Comparison of ENCODE assay signal across 8 cellular contexts in the genomic region with DNA sequence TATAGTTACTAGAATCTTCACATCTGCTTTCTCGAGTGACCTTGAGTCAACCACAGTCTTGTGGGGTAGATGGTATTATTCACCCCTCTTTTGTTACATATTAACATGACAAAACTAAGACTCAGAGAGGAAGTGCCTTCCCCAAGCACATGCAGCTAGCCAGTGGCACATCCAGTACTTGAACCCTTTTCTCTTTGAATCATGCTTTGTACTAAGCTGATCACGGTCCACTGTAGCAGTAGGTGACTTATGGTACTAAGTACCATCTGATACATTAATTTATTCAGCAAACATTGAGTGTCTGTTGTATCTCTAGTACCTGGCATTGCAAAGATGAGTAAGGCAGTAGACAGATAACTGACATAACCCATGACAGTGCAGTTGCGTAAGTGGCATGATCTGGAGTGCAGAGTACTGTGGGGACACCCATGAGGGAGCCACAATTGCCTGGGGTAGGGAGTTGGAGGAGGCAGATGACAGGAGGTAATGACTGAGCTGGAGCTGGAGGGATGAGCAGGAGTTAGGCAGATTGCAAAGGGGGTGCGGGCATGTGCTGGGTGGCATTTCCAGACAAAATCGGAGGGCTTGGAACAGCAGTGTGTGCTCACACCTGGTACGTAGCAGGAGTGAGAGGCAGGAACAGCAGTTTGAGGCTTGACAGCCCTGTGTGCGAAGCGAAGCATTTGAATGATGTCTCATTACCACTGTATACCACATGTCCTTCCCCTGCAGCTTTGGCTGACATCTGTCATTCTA. TPM values are rescaled to one million over a fixed set of nuclear protein-coding genes. Genes with fewer than 3 reads are reported as not detected.
DNase-seq lines count a peak whose midpoint lies in the region; ATAC-seq and TF ChIP-seq lines count a peak whose summit lies in the region.

No MANE protein-coding gene starts in this region.

- H2BK120ac ChIP-seq in IMR-90 (ENCODE audit: low read depth, low read length) (no peak overlapping the region), neuronal stem cell (ENCODE audit: low read depth, low read length) (no peak overlapping the region)

- H2BK20ac ChIP-seq in IMR-90 (ENCODE audit: low read depth, low read length), result no peak overlapping the region

- no peak overlapping the region for H3K56ac ChIP-seq in IMR-90 (ENCODE audit: extremely low read depth, insufficient read depth, low read length)

- no peak overlapping the region for H4K5ac ChIP-seq in IMR-90 (ENCODE audit: low read depth, low read length)

- no peak overlapping the region for H2BK15ac ChIP-seq in IMR-90 (ENCODE audit: low read depth, low read length)
- H2BK15ac ChIP-seq in neuronal stem cell (ENCODE audit: low read length), result no peak overlapping the region

- BruUV-seq in IMR-90 (replicated peaks; lab: Mats Ljungman, UMichigan) (no TSS peak), A673 (replicated peaks; lab: Mats Ljungman, UMichigan) (no TSS peak)

- TF ChIP-seq CTCF in GM13977 (IDR thresholded peaks at IDR 0.05; ENCODE audit: extremely low read depth, insufficient read depth, missing control alignments) (no peak), IMR-90 (conservative IDR thresholded peaks at IDR 0.05; ENCODE audit: low read depth, low read length) (no peak), A673 (conservative IDR thresholded peaks at IDR 0.05; ENCODE audit: low read depth, low read length) (no peak)

- peak; percentile 48 for ATAC-seq in GM21717 (IDR thresholded peaks at IDR 0.05; ENCODE audit: unreplicated experiment)
- ATAC-seq in IMR-90 (ENCODE audit: low read depth), result no peak

- H3K4me2 ChIP-seq in IMR-90 (ENCODE audit: low read depth, low read length), result no peak overlapping the region
- no peak overlapping the region for H3K4me2 ChIP-seq in neuronal stem cell (ENCODE audit: insufficient read depth, low read length, poor library complexity, severe bottlenecking)

- in situ Hi-C loops in GM13977 (cut with MboI; ENCODE audit: low pct_unique_long_range_greater_than_20kb, low sequenced_read_pairs, unreplicated experiment) (no loop called here), IMR-90 (cut with MboI; ENCODE audit: low sequenced_read_pairs) (no loop called here), G401 (cut with HindIII; ENCODE audit: low sequenced_read_pairs) (no loop called here)

- no peak overlapping the region for H2BK12ac ChIP-seq in neuronal stem cell (ENCODE audit: low read length)

- no peak for TF ChIP-seq RAD21 in IMR-90 (IDR thresholded peaks at IDR 0.05; ENCODE audit: low read length)

- H2AK5ac ChIP-seq in IMR-90 (ENCODE audit: low read depth, low read length) (peak overlapping the region; percentile 45), neuronal stem cell (ENCODE audit: low read depth, low read length) (no peak overlapping the region)

- peaks cover 35% of the 10 kb centered on the region for H3K9me1 ChIP-seq in IMR-90 (ENCODE audit: insufficient read depth, low read length)

- H2AK9ac ChIP-seq in IMR-90 (replicated peaks; ENCODE audit: low read depth, low read length, poor library complexity), result no peak overlapping the region

- H3K14ac ChIP-seq in IMR-90 (replicated peaks; ENCODE audit: low read depth, low read length), result no peak overlapping the region; the same call in 1 of the 2 replicates
- H3K14ac ChIP-seq in neuronal stem cell (ENCODE audit: low read length), result no peak overlapping the region

- no peak overlapping the region for H4K91ac ChIP-seq in IMR-90 (ENCODE audit: insufficient read depth, low read depth, low read length)
- H4K91ac ChIP-seq in neuronal stem cell (ENCODE audit: low read depth, low read length, poor library complexity), result no peak overlapping the region

- no peak for TF ChIP-seq POLR2A in IMR-90 (IDR thresholded peaks at IDR 0.05; ENCODE audit: low read depth, low read length)

- DNase-seq in GM13977 (ENCODE audit: low spot score) (peak; percentile 49), IMR-90 (peak; percentile 55), glomerular visceral epithelial cell (ENCODE audit: extremely low spot score) (peak; percentile 72), G401 (ENCODE audit: low spot score) (no peak), A673 (ENCODE audit: low spot score) (no peak), UCSD-AML1 (lab: John Stamatoyannopoulos, UW; ENCODE audit: unreplicated experiment) (no peak), neuronal stem cell (ENCODE audit: low spot score) (no peak)

- peak overlapping the region; percentile 14; the same call in 1 of the 2 replicates for H3K18ac ChIP-seq in IMR-90 (ENCODE audit: low read depth, low read length)
- no peak overlapping the region for H3K18ac ChIP-seq in neuronal stem cell (ENCODE audit: low read length)

- POLR2A ChIA-PET in IMR-90 (lab: Charles Lee; ENCODE audit: unreplicated experiment) (no interaction called here), A673 (lab: Charles Lee; ENCODE audit: low non-redundant PET) (no interaction called here)

- H2AFZ ChIP-seq in IMR-90 (replicated peaks; ENCODE audit: low read length, poor library complexity) (no peak overlapping the region), neuronal stem cell (ENCODE audit: low read length) (no peak overlapping the region)

- WGBS in IMR-90 (ENCODE audit: extremely low coverage in 2 of 2, insufficient read length in 1 of 2), 2 experiments, result 100% methylated on average over 3 of the region's 8 CpGs; no CpG with 5 or more reads in 1 of the 2 experiments
- WGBS in neuronal stem cell (ENCODE audit: extremely low coverage in 2 of 2, insufficient read length in 2 of 2, insufficient replicate concordance in 1 of 2), 2 donors, result no CpG with 5 or more reads among the region's 8 CpGs

- H2BK5ac ChIP-seq in IMR-90 (ENCODE audit: low read depth, low read length, poor library complexity, severe bottlenecking) (peak overlapping the region; percentile 35), neuronal stem cell (ENCODE audit: low read length) (no peak overlapping the region)

- dilution Hi-C loops in IMR-90 (cut with HindIII; ENCODE audit: low sequenced_read_pairs, unreplicated experiment), result no loop called here

- H3K4ac ChIP-seq in IMR-90 (ENCODE audit: low read depth, low read length), result no peak overlapping the region
- no peak overlapping the region for H3K4ac ChIP-seq in neuronal stem cell (ENCODE audit: low read length)

- CTCF ChIA-PET in IMR-90 (lab: Yijun Ruan, JAX), result interaction anchor here (1.5 kb wide), 1 partner anchor 15 kb away, joined by 9 read pairs; no protein-coding TSS in a partner anchor
- CTCF ChIA-PET in A673 (lab: Charles Lee), result no interaction called here

- H3K36me3 ChIP-seq in IMR-90 (ENCODE audit: control insufficient read depth, insufficient read depth, low read length), result no peaks in the 10 kb centered on the region
- no peaks in the 10 kb centered on the region for H3K36me3 ChIP-seq in A673 (ENCODE audit: insufficient read depth, low read length, poor library complexity, severe bottlenecking)
- H3K36me3 ChIP-seq in neuronal stem cell (replicated peaks in 1 of 2; ENCODE audit: control insufficient read depth in 2 of 2, insufficient read depth in 2 of 2, low read length in 2 of 2), result peaks cover 0 to 4% of the 10 kb centered on the region in 2 donors

- H3K9ac ChIP-seq in IMR-90 (ENCODE audit: low read depth, low read length) (no peak overlapping the region), neuronal stem cell (ENCODE audit: low read depth, low read length, poor library complexity) (no peak overlapping the region)

- intact Hi-C loops in IMR-90 (cut with micrococcal nuclease) (no loop called here), A673 (cut with micrococcal nuclease; ENCODE audit: unreplicated experiment) (no loop called here)

- H3K4me1 ChIP-seq in IMR-90 (ENCODE audit: control insufficient read depth, insufficient read depth, low read length), result peaks cover 25% of the 10 kb centered on the region
- H3K4me1 ChIP-seq in A673 (ENCODE audit: insufficient read depth, low read length, poor library complexity, severe bottlenecking), result peaks cover 30% of the 10 kb centered on the region
- peaks cover 8 to 23% of the 10 kb centered on the region in 2 donors for H3K4me1 ChIP-seq in neuronal stem cell (ENCODE audit: control insufficient read depth in 2 of 2, insufficient read depth in 1 of 2, low read depth in 1 of 2, low read length in 2 of 2)

- H3K23ac ChIP-seq in IMR-90 (ENCODE audit: low read depth, low read length) (0 out of 2 replicates have a peak overlapping the region, but pooled peaks have one; percentile 72), neuronal stem cell (ENCODE audit: low read depth, low read length, poor library complexity) (no peak overlapping the region)

- H3K9me3 ChIP-seq in IMR-90 (ENCODE audit: control insufficient read depth, insufficient read depth, low read length), result no peaks in the 10 kb centered on the region
- no peaks in the 10 kb centered on the region for H3K9me3 ChIP-seq in A673 (ENCODE audit: low read depth, low read length, poor library complexity, severe bottlenecking)
- H3K9me3 ChIP-seq in neuronal stem cell (replicated peaks in 1 of 2; ENCODE audit: control insufficient read depth in 2 of 2, insufficient read depth in 1 of 2, low read depth in 1 of 2, low read length in 2 of 2), result peaks cover 3 to 8% of the 10 kb centered on the region in 2 donors

- H4K8ac ChIP-seq in IMR-90 (ENCODE audit: low read depth in 2 of 2, low read length in 2 of 2) (peak overlapping the region in 1 of 2 experiments; percentile 36; a peak in 1 of 4 replicates), neuronal stem cell (ENCODE audit: low read depth, low read length) (no peak overlapping the region)

- H3K79me1 ChIP-seq in IMR-90 (ENCODE audit: low read depth in 1 of 2, low read length in 2 of 2) (peaks cover 38 to 83% of the 10 kb centered on the region in 2 experiments), neuronal stem cell (ENCODE audit: low read depth, low read length) (peaks cover 15% of the 10 kb centered on the region)

- no peak overlapping the region for H3K4me3 ChIP-seq in IMR-90 (ENCODE audit: insufficient read depth, low read depth, low read length)
- no peak overlapping the region for H3K4me3 ChIP-seq in A673 (ENCODE audit: low read depth, low read length, poor library complexity, severe bottlenecking)
- H3K4me3 ChIP-seq in neuronal stem cell (ENCODE audit: low read length in 2 of 2), result no peak overlapping the region

- H3K27ac ChIP-seq in IMR-90 (ENCODE audit: insufficient read depth, low read length) (no peak overlapping the region), A673 (ENCODE audit: low read depth, low read length, poor library complexity, severe bottlenecking) (no peak overlapping the region), neuronal stem cell (replicated peaks; ENCODE audit: low read length) (no peak overlapping the region)

- H3K27me3 ChIP-seq in IMR-90 (ENCODE audit: control insufficient read depth, insufficient read depth, low read length) (no peaks in the 10 kb centered on the region), A673 (replicated peaks; ENCODE audit: insufficient read depth, low read depth, low read length, poor library complexity) (no peaks in the 10 kb centered on the region), neuronal stem cell (ENCODE audit: control insufficient read depth in 3 of 3, insufficient read depth in 3 of 3, low read depth in 1 of 3, low read length in 3 of 3) (no peaks in the 10 kb centered on the region)

- H4K20me1 ChIP-seq in IMR-90 (ENCODE audit: insufficient read depth, low read length), result peaks cover 48% of the 10 kb centered on the region

RNA-seq across cellular contexts. Expression of gene UCK2, which starts 29.8 kb away (rescaled TPM):
- total RNA-seq in IMR-90 (2012; rRNA removed) (74.2 and 87.8 TPM in 2 replicates), A673 (2021) (78.7 and 84.2 TPM in 2 replicates)
- polyA plus RNA-seq in IMR-90 (2012; rRNA removed), result 76.4 and 83.0 TPM in 2 replicates
- polyA plus RNA-seq in IMR-90 (2012; cell fraction: cytosol; rRNA removed), result 62.3 and 63.1 TPM in 2 replicates
- 38.7 and 53.5 TPM in 2 replicates for polyA plus RNA-seq in IMR-90 (2012; cell fraction: nucleus; rRNA removed; ENCODE audit: low replicate concordance)
- 112 and 125 TPM in 2 replicates for total RNA-seq in G401 (2014; rRNA removed; shearing (Covaris generic))
- 51.1 TPM for polyA plus RNA-seq in neuronal stem cell (2013, experiment 1 of 2)
- polyA plus RNA-seq in neuronal stem cell (2013, experiment 2 of 2), result 49.3 TPM

Comparison
In these comparisons a context has a peak if more than half of its experiments do, and no peak if none do; other contexts are left out.
1. DNase-seq: peak in GM13977 (single experiment), IMR-90 (single experiment) and glomerular visceral epithelial cell (single experiment); none in G401 (single experiment), A673 (single experiment), UCSD-AML1 (single experiment) and neuronal stem cell (single experiment).